ENCODE assay signal across 7 cellular contexts in the genomic region with DNA sequence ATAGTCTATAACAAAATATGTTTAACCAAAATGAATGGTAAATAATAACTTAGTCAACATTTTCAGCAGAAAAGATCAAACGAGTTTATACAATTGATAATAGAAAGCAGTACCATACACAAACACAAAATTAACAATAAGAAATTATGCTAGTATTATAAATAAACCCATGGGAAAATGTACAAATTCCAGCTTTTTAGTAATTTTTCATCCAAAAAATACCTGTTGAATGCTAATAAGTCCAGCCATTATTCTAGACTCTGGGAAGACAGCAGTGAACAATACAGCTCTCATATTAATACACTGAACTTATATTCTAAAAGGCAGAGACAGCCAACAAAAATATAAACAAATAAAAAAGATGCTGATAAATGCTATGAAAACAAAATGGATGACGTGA.
"Had no signal": no experiment of that assay in that cellular context is flagged by ENCODE, and none has a peak within 500 bp of the region (broad histone marks: within the 10 kb centered on the region; RNA-seq: fewer than 3 reads in every experiment).

No MANE protein-coding gene starts in this region.

- ATAC-seq: GM23338, HepG2 had no signal

- H3K27me3 Mint-ChIP-seq: IgD-negative memory B cell had no signal

- H3K27ac ChIP-seq: HL-60 had no signal

- H3K27ac Mint-ChIP-seq: GM23338, HFFc6, IgD-negative memory B cell had no signal

- H3K4me1 Mint-ChIP-seq: H9 had no signal

- DNase-seq: H9, HCEC 1CT, HFFc6 had no signal

- H3K4me3 Mint-ChIP-seq: GM23338, H9, HFFc6, IgD-negative memory B cell had no signal

- H3K4me3 ChIP-seq: GM23338 had no signal
